ENCODE assay signal across 7 cellular contexts in genomic region chr22:21629262-21630149, GRCh38. TPM values are rescaled to one million over a fixed set of nuclear protein-coding genes. Genes with fewer than 3 reads are reported as not detected.
DNase-seq lines count a peak whose midpoint lies in the region; ATAC-seq, FAIRE-seq and TF ChIP-seq lines count a peak whose summit lies in the region.

A gene with protein sequence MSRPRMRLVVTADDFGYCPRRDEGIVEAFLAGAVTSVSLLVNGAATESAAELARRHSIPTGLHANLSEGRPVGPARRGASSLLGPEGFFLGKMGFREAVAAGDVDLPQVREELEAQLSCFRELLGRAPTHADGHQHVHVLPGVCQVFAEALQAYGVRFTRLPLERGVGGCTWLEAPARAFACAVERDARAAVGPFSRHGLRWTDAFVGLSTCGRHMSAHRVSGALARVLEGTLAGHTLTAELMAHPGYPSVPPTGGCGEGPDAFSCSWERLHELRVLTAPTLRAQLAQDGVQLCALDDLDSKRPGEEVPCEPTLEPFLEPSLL (minus strand): TSS chr22:21630022. CDS start chr22:21630014, 8 bp downstream.

- no peak for FAIRE-seq in astrocyte (lab: Jason Lieb, UNC)

- H3K36me3 Mint-ChIP-seq in astrocyte (ENCODE audit: low read depth, unreplicated experiment) = peaks cover 10% of the 10 kb centered on the region

- H3K4me1 Mint-ChIP-seq in astrocyte (ENCODE audit: low read depth, unreplicated experiment) = peaks cover 13% of the 10 kb centered on the region

- peak within 1 kb of the TSS; percentile 87 for H3K9ac ChIP-seq in astrocyte (ENCODE audit: low read length)

- H3K79me2 ChIP-seq in astrocyte (ENCODE audit: insufficient read depth, low read length) = peaks cover 46% of the 10 kb centered on the region
- H3K79me2 ChIP-seq in hepatocyte = peaks cover 30% of the 10 kb centered on the region

- DNase-seq in NCI-H2029 treated with DMSO at 0.1 percent for 48 hours (lab: John Stamatoyannopoulos, UW) (peak; percentile 59), T-helper 22 cell (ENCODE audit: low read depth) (peak; percentile 88), astrocyte (ENCODE audit: low read depth) (peak; percentile 73), hepatocyte (ENCODE audit: low spot score) (peak; percentile 97), retinal pigment epithelial cell (ENCODE audit: low read depth) (peak; percentile 72)

- H3K9me2 ChIP-seq in hepatocyte (replicated peaks; ENCODE audit: insufficient read depth) = no peaks in the 10 kb centered on the region

- no peaks in the 10 kb centered on the region for H3K9me3 Mint-ChIP-seq in astrocyte (ENCODE audit: unreplicated experiment)

- H3K4me1 ChIP-seq in astrocyte (ENCODE audit: insufficient read depth, low read length) (peaks cover 13% of the 10 kb centered on the region), hepatocyte (ENCODE audit: insufficient read depth) (peaks cover 2% of the 10 kb centered on the region)

- no peaks in the 10 kb centered on the region for H3K27me3 Mint-ChIP-seq in astrocyte (ENCODE audit: low read depth, unreplicated experiment)

- 2% methylated on average over 84 of the region's 93 CpGs for WGBS in hepatocyte (ENCODE audit: low lambda C conversion rate, missing lambda C conversion rate)

- H3K4me3 ChIP-seq in astrocyte (ENCODE audit: insufficient read depth, low read depth, low read length) (peak within 1 kb of the TSS; percentile 76), hepatocyte (peak within 1 kb of the TSS; percentile 84), retinal pigment epithelial cell (ENCODE audit: low read length) (peak within 1 kb of the TSS; percentile 81)

- H3K36me3 ChIP-seq in astrocyte (ENCODE audit: insufficient read depth, low read length) (no peaks in the 10 kb centered on the region), hepatocyte (replicated peaks; ENCODE audit: insufficient read depth, low read depth) (no peaks in the 10 kb centered on the region)

- H3K27ac ChIP-seq in astrocyte (ENCODE audit: low read depth, low read length) = peak within 1 kb of the TSS; percentile 72
- peak within 1 kb of the TSS; percentile 87 for H3K27ac ChIP-seq in hepatocyte

- H4K20me1 ChIP-seq in astrocyte (ENCODE audit: insufficient read depth, low read length) = peaks cover 38% of the 10 kb centered on the region
- peaks cover 31% of the 10 kb centered on the region for H4K20me1 ChIP-seq in hepatocyte (ENCODE audit: insufficient read depth, poor library complexity, severe bottlenecking)

- H2AFZ ChIP-seq in astrocyte (ENCODE audit: low read depth, low read length) (peak within 1 kb of the TSS; percentile 93), hepatocyte (peak within 1 kb of the TSS; percentile 63)

- peak within 1 kb of the TSS; percentile 62 for H3K27ac Mint-ChIP-seq in astrocyte (ENCODE audit: unreplicated experiment)

- peak; percentile 88 for ATAC-seq in GM18511 (IDR thresholded peaks at IDR 0.05; ENCODE audit: unreplicated experiment)
- ATAC-seq in HG03025 (IDR thresholded peaks at IDR 0.05; ENCODE audit: low FRiP score, unreplicated experiment) = peak; percentile 62

- H3K4me2 ChIP-seq in astrocyte (ENCODE audit: low read length) (peak within 1 kb of the TSS; percentile 88), hepatocyte (peak within 1 kb of the TSS; percentile 85)

- H3K4me3 Mint-ChIP-seq in astrocyte (ENCODE audit: unreplicated experiment) = peak within 1 kb of the TSS; percentile 87

- TF ChIP-seq CTCF in astrocyte (IDR thresholded peaks at IDR 0.05; ENCODE audit: insufficient read depth, low read depth, low read length) (peak; percentile 26), hepatocyte (IDR thresholded peaks at IDR 0.05; ENCODE audit: poor library complexity) (peak; percentile 57), retinal pigment epithelial cell (conservative IDR thresholded peaks at IDR 0.05; ENCODE audit: low read depth, low read length) (peak; percentile 72)

- H3K27me3 ChIP-seq in astrocyte (ENCODE audit: insufficient read depth, low read length) (no peaks in the 10 kb centered on the region), hepatocyte (no peaks in the 10 kb centered on the region)

- no peaks in the 10 kb centered on the region for H3K9me3 ChIP-seq in astrocyte (ENCODE audit: insufficient read depth, low read depth, low read length)
- no peaks in the 10 kb centered on the region for H3K9me3 ChIP-seq in hepatocyte (ENCODE audit: low read depth)

RNA-seq across cellular contexts. Expression of the gene that starts here (rescaled TPM):
- total RNA-seq in astrocyte (34.0 and 34.3 TPM in 2 replicates), hepatocyte (24.1 and 34.6 TPM in 2 replicates)
- polyA plus RNA-seq in hepatocyte = 44.5 and 49.8 TPM in 2 replicates

Comparison
In these comparisons a context has a peak if more than half of its experiments do, and no peak if none do; other contexts are left out.
1. Peak in every context shown above with its lines: DNase-seq, ATAC-seq, H3K4me3 ChIP-seq and H3K27ac ChIP-seq.